ENCODE assay signal across 14 cellular contexts in genomic region chr20:2289475-2289874, GRCh38. TPM values are rescaled to one million over a fixed set of nuclear protein-coding genes. Genes with fewer than 3 reads are reported as not detected.
A peak's percentile ranks its signal among the peaks of the same experiment; 100 is the strongest.
DNase-seq lines count a peak whose midpoint lies in the region; ATAC-seq lines count a peak whose summit lies in the region.
"Had no signal": no experiment of that assay in that cellular context is flagged by ENCODE, and none has a peak within 500 bp of the region (broad histone marks: within the 10 kb centered on the region; RNA-seq: fewer than 3 reads in every experiment).

No MANE protein-coding gene starts in this region.

- peak; percentile 17 for ATAC-seq in esophagus mucosa
- peak; percentile 33 to 55 for ATAC-seq in stimulated activated naive B cell treated with anti-CD40 and anti-IgM and Interleukin-4, amounts not matched to agents 10 μg/mL and 1 μg/mL and 100 μg/mL, for 72 hours (replicated peaks)
- ATAC-seq: activated CD8-positive, alpha-beta T cell treated with anti-CD3 and anti-CD28 coated beads, Interleukin-2, amount 10 ng/mL, durations not matched to agents 7 days and 5 days; T-cell had no signal

- H3K36me3 Mint-ChIP-seq in stimulated activated naive B cell treated with anti-CD40 and anti-IgM and Interleukin-4, amounts not matched to agents 10 μg/mL and 1 μg/mL and 100 μg/mL, for 72 hours, result no peaks in the 10 kb centered on the region
- H3K36me3 Mint-ChIP-seq in activated CD4-positive, alpha-beta memory T cell treated with anti-CD3 and anti-CD28 coated beads, Interleukin-2, amount 10 ng/mL, durations not matched to agents 7 days and 5 days (ENCODE audit: low read depth), result no peaks in the 10 kb centered on the region
- H3K36me3 Mint-ChIP-seq: T-cell had no signal

- H3K27me3 Mint-ChIP-seq in stimulated activated naive B cell treated with anti-CD40 and anti-IgM and Interleukin-4, amounts not matched to agents 10 μg/mL and 1 μg/mL and 100 μg/mL, for 72 hours, result peaks cover 6 to 7% of the 10 kb centered on the region in 2 donors
- peaks cover 7% of the 10 kb centered on the region for H3K27me3 Mint-ChIP-seq in activated CD4-positive, alpha-beta memory T cell treated with anti-CD3 and anti-CD28 coated beads, Interleukin-2, amount 10 ng/mL, durations not matched to agents 7 days and 5 days

- CTCF ChIA-PET in activated CD4-positive, alpha-beta memory T cell treated with anti-CD3 and anti-CD28 coated beads, Interleukin-2, amount 10 ng/mL, durations not matched to agents 7 days and 5 days (lab: Charles Lee), result no interaction called here

- H3K4me1 Mint-ChIP-seq in stimulated activated naive B cell treated with anti-CD40 and anti-IgM and Interleukin-4, amounts not matched to agents 10 μg/mL and 1 μg/mL and 100 μg/mL, for 72 hours, result peaks cover 18 to 19% of the 10 kb centered on the region in 2 donors
- H3K4me1 Mint-ChIP-seq in activated CD4-positive, alpha-beta memory T cell treated with anti-CD3 and anti-CD28 coated beads, Interleukin-2, amount 10 ng/mL, durations not matched to agents 7 days and 5 days, result peaks cover 10% of the 10 kb centered on the region
- H3K4me1 Mint-ChIP-seq: T-cell had no signal

- DNase-seq in SKM-1 treated with dmso at 0.1 percent for 144 hours (lab: John Stamatoyannopoulos, UW; ENCODE audit: unreplicated experiment), result peak; percentile 11
- DNase-seq in SKM-1 (lab: John Stamatoyannopoulos, UW; ENCODE audit: unreplicated experiment), result no peak
- DNase-seq in NCI-H2029 (lab: John Stamatoyannopoulos, UW), result peak; percentile 65
- no peak for DNase-seq in stimulated activated naive B cell treated with anti-CD40 and anti-IgM and Interleukin-4, amounts not matched to agents 10 μg/mL and 1 μg/mL and 100 μg/mL, for 72 hours
- DNase-seq in SIG-M5 (lab: John Stamatoyannopoulos, UW), result no peak
- no peak for DNase-seq in NCI-H1436 (lab: John Stamatoyannopoulos, UW)
- no peak for DNase-seq in activated CD4-positive, alpha-beta memory T cell treated with anti-CD3 and anti-CD28 coated beads, Interleukin-2, amount 10 ng/mL, durations not matched to agents 7 days and 5 days
- DNase-seq: activated CD8-positive, alpha-beta T cell treated with anti-CD3 and anti-CD28 coated beads, Interleukin-2, amount 10 ng/mL, durations not matched to agents 7 days and 5 days; HCEC 1CT; left ventricle myocardium superior; posterior cingulate gyrus; T-cell had no signal

- POLR2A ChIA-PET in activated CD4-positive, alpha-beta memory T cell treated with anti-CD3 and anti-CD28 coated beads, Interleukin-2, amount 10 ng/mL, durations not matched to agents 7 days and 5 days (lab: Charles Lee), result no interaction called here

- H3K4me3 Mint-ChIP-seq in stimulated activated naive B cell treated with anti-CD40 and anti-IgM and Interleukin-4, amounts not matched to agents 10 μg/mL and 1 μg/mL and 100 μg/mL, for 72 hours, result peak overlapping the region in 1 of 2 donors; percentile 38
- H3K4me3 Mint-ChIP-seq in activated CD4-positive, alpha-beta memory T cell treated with anti-CD3 and anti-CD28 coated beads, Interleukin-2, amount 10 ng/mL, durations not matched to agents 7 days and 5 days, result no peak overlapping the region
- H3K4me3 Mint-ChIP-seq: activated CD8-positive, alpha-beta T cell treated with anti-CD3 and anti-CD28 coated beads, Interleukin-2, amount 10 ng/mL, durations not matched to agents 7 days and 5 days; T-cell had no signal

- H3K9me3 Mint-ChIP-seq in stimulated activated naive B cell treated with anti-CD40 and anti-IgM and Interleukin-4, amounts not matched to agents 10 μg/mL and 1 μg/mL and 100 μg/mL, for 72 hours, result no peaks in the 10 kb centered on the region
- H3K9me3 Mint-ChIP-seq in activated CD4-positive, alpha-beta memory T cell treated with anti-CD3 and anti-CD28 coated beads, Interleukin-2, amount 10 ng/mL, durations not matched to agents 7 days and 5 days, result no peaks in the 10 kb centered on the region
- H3K9me3 Mint-ChIP-seq: T-cell had no signal

- no peak overlapping the region for H3K27ac Mint-ChIP-seq in stimulated activated naive B cell treated with anti-CD40 and anti-IgM and Interleukin-4, amounts not matched to agents 10 μg/mL and 1 μg/mL and 100 μg/mL, for 72 hours
- no peak overlapping the region for H3K27ac Mint-ChIP-seq in activated CD4-positive, alpha-beta memory T cell treated with anti-CD3 and anti-CD28 coated beads, Interleukin-2, amount 10 ng/mL, durations not matched to agents 7 days and 5 days
- H3K27ac Mint-ChIP-seq: activated CD8-positive, alpha-beta T cell treated with anti-CD3 and anti-CD28 coated beads, Interleukin-2, amount 10 ng/mL, durations not matched to agents 7 days and 5 days; T-cell had no signal

RNA-seq across cellular contexts. Expression of gene TGM3, which starts 6.3 kb away (rescaled TPM):
- total RNA-seq in esophagus mucosa, result 1,379 TPM
- total RNA-seq in activated CD4-positive, alpha-beta memory T cell treated with anti-CD3 and anti-CD28 coated beads, Interleukin-2, amount 10 ng/mL, durations not matched to agents 7 days and 5 days, result not detected
- total RNA-seq: activated CD8-positive, alpha-beta T cell treated with anti-CD3 and anti-CD28 coated beads, Interleukin-2, amount 10 ng/mL, durations not matched to agents 7 days and 5 days; left ventricle myocardium superior; LHCN-M2; T-cell had no signal

Comparison
In these comparisons a context has a peak if more than half of its experiments do, and no peak if none do; other contexts are left out.
1. DNase-seq: peak in SKM-1 treated with dmso at 0.1 percent for 144 hours (single experiment) and NCI-H2029 (single experiment); none in SKM-1 (single experiment), stimulated activated naive B cell treated with anti-CD40 and anti-IgM and Interleukin-4, amounts not matched to agents 10 μg/mL and 1 μg/mL and 100 μg/mL, for 72 hours (single experiment), SIG-M5 (single experiment), NCI-H1436 (single experiment) and activated CD4-positive, alpha-beta memory T cell treated with anti-CD3 and anti-CD28 coated beads, Interleukin-2, amount 10 ng/mL, durations not matched to agents 7 days and 5 days (single experiment).
2. RNA of gene TGM3, which starts 6.3 kb away (total RNA-seq): 1,379 TPM in esophagus mucosa (single experiment); not detected in activated CD4-positive, alpha-beta memory T cell treated with anti-CD3 and anti-CD28 coated beads, Interleukin-2, amount 10 ng/mL, durations not matched to agents 7 days and 5 days; every median in the first group is over 1,000 times any median in the second.